In genomic region chr3:134446800-134447199, GRCh38 we compare ENCODE assay signal across 1 cellular context.
TF ChIP-seq lines count a peak whose summit lies in the region.

No MANE protein-coding gene starts in this region.

TF ChIP-seq in endothelial cell of umbilical vein, 7 proteins besides CTCF, POLR2A, EP300 and RAD21:
- TF ChIP-seq GATA2 (IDR thresholded peaks at IDR 0.05; ENCODE audit: insufficient read depth, insufficient read length, low read depth, low read length) (no peak), MYC (IDR thresholded peaks at IDR 0.05; ENCODE audit: low read depth, low read length) (no peak), EZH2 (IDR thresholded peaks at IDR 0.05; ENCODE audit: borderline replicate concordance, low read depth, low read length, severe bottlenecking) (no peak), POLR2AphosphoS5 (IDR thresholded peaks at IDR 0.05; ENCODE audit: insufficient read depth, low read depth, low read length) (no peak), MAX (IDR thresholded peaks at IDR 0.05; ENCODE audit: insufficient read depth, insufficient read length) (no peak), FOS (IDR thresholded peaks at IDR 0.05; ENCODE audit: borderline replicate concordance, insufficient read depth, low read length) (no peak), JUN (IDR thresholded peaks at IDR 0.05; ENCODE audit: borderline replicate concordance, insufficient read depth, insufficient read length, low read depth) (no peak)
